In the genomic region with DNA sequence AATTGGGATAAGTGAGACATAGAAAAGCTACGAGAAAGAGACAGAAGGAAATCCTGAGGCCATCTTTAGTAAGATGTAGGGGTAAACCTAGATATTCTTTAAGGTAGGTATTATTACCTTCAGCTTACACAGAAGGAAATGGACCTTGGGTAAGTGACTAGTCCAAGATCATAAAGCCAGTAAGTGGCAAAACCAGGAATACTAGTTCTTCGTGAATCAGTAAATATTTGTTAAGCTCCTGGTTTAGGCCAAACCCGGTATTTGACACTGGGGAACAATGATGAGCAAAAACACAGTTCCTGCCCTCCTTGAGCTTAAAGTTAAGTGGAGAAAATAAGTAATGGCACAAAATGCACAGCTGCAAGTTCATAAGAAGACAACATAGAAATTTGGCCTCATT, we compare ENCODE assay signal across 24 cellular contexts.
"Had no signal": no experiment of that assay in that cellular context is flagged by ENCODE, and none has a peak within 500 bp of the region (broad histone marks: within the 10 kb centered on the region; RNA-seq: fewer than 3 reads in every experiment).

No MANE protein-coding gene starts in this region.

- H3K27me3 ChIP-seq: neural progenitor cell, ovary, right lobe of liver, sigmoid colon, stomach, thyroid gland, tibial nerve, upper lobe of left lung, vagina had no signal

- H3K9me3 ChIP-seq: ovary, psoas muscle, right lobe of liver, sigmoid colon, stomach, thoracic aorta, thyroid gland, tibial nerve, upper lobe of left lung, vagina had no signal

- ATAC-seq: psoas muscle; right cardiac atrium; right lobe of liver; stimulated activated effector memory CD8-positive, alpha-beta T cell treated with anti-CD3 and anti-CD28 coated beads, Interleukin-12 subunit alpha, Interleukin-12 subunit beta, amount 100 ng/mL, for 72 hours; stimulated activated naive B cell treated with anti-CD40 and anti-IgM and Interleukin-4, amounts not matched to agents 10 μg/mL and 1 μg/mL and 100 μg/mL, for 72 hours had no signal

- FAIRE-seq: small intestine, urothelium cell line had no signal

- H3K36me3 ChIP-seq: ovary had no signal

- DNase-seq: occipital lobe; ovary; posterior cingulate gyrus; psoas muscle; right cardiac atrium; right lobe of liver; sigmoid colon; small intestine; stimulated activated CD4-positive, alpha-beta T cell treated with anti-CD3 and anti-CD28 coated beads, Interleukin-15, amount 100 ng/mL, for 24 hours; stimulated activated CD4-positive, alpha-beta T cell treated with anti-CD3 and anti-CD28 coated beads, Interleukin-2, amount 100 ng/mL, for 24 hours; stimulated activated CD4-positive, alpha-beta T cell treated with anti-CD3 and anti-CD28 coated beads, Interleukin-2, amount 100 ng/mL, for 48 hours; stimulated activated CD4-positive, alpha-beta T cell treated with anti-CD3 and anti-CD28 coated beads, Interleukin-4, amount 100 ng/mL, for 24 hours; stimulated activated naive B cell treated with anti-CD40 and anti-IgM and Interleukin-4, amounts not matched to agents 10 μg/mL and 1 μg/mL and 100 μg/mL, for 72 hours; stimulated activated naive CD4-positive, alpha-beta T cell treated with Interleukin-2 at 50 U/mL for 16 hours; stomach; thyroid gland; upper lobe of left lung had no signal

- H3K79me2 ChIP-seq: parathyroid adenoma had no signal

- H3K9ac ChIP-seq: neural progenitor cell, parathyroid adenoma had no signal

- H2AFZ ChIP-seq: neural progenitor cell, parathyroid adenoma had no signal

- H3K27ac ChIP-seq: neural progenitor cell, ovary, parathyroid adenoma, psoas muscle, right lobe of liver, sigmoid colon, stomach, thoracic aorta, thyroid gland, tibial nerve, upper lobe of left lung, vagina had no signal

- H3K4me3 ChIP-seq: neural progenitor cell, ovary, psoas muscle, right lobe of liver, sigmoid colon, stomach, thoracic aorta, thyroid gland, tibial nerve, upper lobe of left lung, vagina had no signal

- H3K4me2 ChIP-seq: neural progenitor cell had no signal
